In genomic region chrX:7586126-7586525, GRCh38 we compare ENCODE assay signal across 8 cellular contexts.
DNase-seq lines count a peak whose midpoint lies in the region; ATAC-seq, FAIRE-seq and TF ChIP-seq lines count a peak whose summit lies in the region.

No MANE protein-coding gene starts in this region.

- no peaks in the 10 kb centered on the region for H3K4me1 ChIP-seq in OCI-LY1 (ENCODE audit: insufficient read depth, low read length, severe bottlenecking)
- no peaks in the 10 kb centered on the region for H3K4me1 ChIP-seq in foreskin keratinocyte
- no peaks in the 10 kb centered on the region for H3K4me1 ChIP-seq in ascending aorta

- H3F3A ChIP-seq in OCI-LY1 (ENCODE audit: insufficient read depth, low read length), result no peaks in the 10 kb centered on the region

- intact Hi-C loops in ascending aorta (cut with DNase I), result no loop called here

- H3K9me3 ChIP-seq in OCI-LY1 (ENCODE audit: low read length) (no peaks in the 10 kb centered on the region), ascending aorta (no peaks in the 10 kb centered on the region)

- peak; percentile 30; the same call in 1 of the 2 replicates for TF ChIP-seq CTCF in OCI-LY1 (IDR thresholded peaks at IDR 0.05; ENCODE audit: low read length)
- TF ChIP-seq CTCF in foreskin keratinocyte (conservative IDR thresholded peaks at IDR 0.05), result peak; percentile 61
- peak in 1 of 3 experiments; percentile 25 for TF ChIP-seq CTCF in ascending aorta (IDR thresholded peaks at IDR 0.05)

- no peaks in the 10 kb centered on the region for H3K27me3 ChIP-seq in OCI-LY1 (ENCODE audit: insufficient read depth, low read length)
- no peaks in the 10 kb centered on the region for H3K27me3 ChIP-seq in foreskin keratinocyte
- H3K27me3 ChIP-seq in ascending aorta, result no peaks in the 10 kb centered on the region

- no peak overlapping the region for H3K9ac ChIP-seq in OCI-LY1 (ENCODE audit: low read length)

- no peak overlapping the region for H3K4me3 ChIP-seq in OCI-LY1 (ENCODE audit: low read depth, low read length, poor library complexity, severe bottlenecking)
- H3K4me3 ChIP-seq in ascending aorta, result no peak overlapping the region

- no peak overlapping the region for H2AFZ ChIP-seq in OCI-LY1 (ENCODE audit: low read length)

- no peaks in the 10 kb centered on the region for H3K9me2 ChIP-seq in OCI-LY1 (ENCODE audit: low read depth, low read length)

- no peak for TF ChIP-seq POLR2A in H54 (IDR thresholded peaks at IDR 0.05; ENCODE audit: low read depth, low read length)

- FAIRE-seq in H54 (lab: Jason Lieb, UNC), result no peak

- H4K20me1 ChIP-seq in OCI-LY1 (ENCODE audit: insufficient read depth, low read length), result no peaks in the 10 kb centered on the region

- no peaks in the 10 kb centered on the region for H3K36me3 ChIP-seq in OCI-LY1 (ENCODE audit: insufficient read depth, low read length)
- H3K36me3 ChIP-seq in ascending aorta, result no peaks in the 10 kb centered on the region

- H3K27ac ChIP-seq in OCI-LY1 (ENCODE audit: low read depth, low read length, poor library complexity, severe bottlenecking) (no peak overlapping the region), foreskin keratinocyte (no peak overlapping the region), ascending aorta (no peak overlapping the region)

- H3K4me2 ChIP-seq in OCI-LY1 (ENCODE audit: low read length), result no peak overlapping the region

- DNase-seq in COR-L47 (lab: John Stamatoyannopoulos, UW), result peak; percentile 15
- DNase-seq in foreskin keratinocyte, result no peak
- DNase-seq in ascending aorta (ENCODE audit: low spot score in 2 of 2), result no peak
- no peak for DNase-seq in activated CD4-positive, alpha-beta T cell treated with anti-CD3 and anti-CD28 coated beads for 4 hours
- no peak for DNase-seq in H54 (ENCODE audit: insufficient read length, low spot score)

- peak; percentile 88 for ATAC-seq in GM19463 (IDR thresholded peaks at IDR 0.05; ENCODE audit: unreplicated experiment)
- peak; percentile 37 for ATAC-seq in foreskin keratinocyte
- no peak for ATAC-seq in HG02970 (IDR thresholded peaks at IDR 0.05; ENCODE audit: low FRiP score, unreplicated experiment)

- no peaks in the 10 kb centered on the region for H3K79me2 ChIP-seq in OCI-LY1 (ENCODE audit: insufficient read depth, low read length)
